Comparison of ENCODE assay signal across 17 cellular contexts in the genomic region with DNA sequence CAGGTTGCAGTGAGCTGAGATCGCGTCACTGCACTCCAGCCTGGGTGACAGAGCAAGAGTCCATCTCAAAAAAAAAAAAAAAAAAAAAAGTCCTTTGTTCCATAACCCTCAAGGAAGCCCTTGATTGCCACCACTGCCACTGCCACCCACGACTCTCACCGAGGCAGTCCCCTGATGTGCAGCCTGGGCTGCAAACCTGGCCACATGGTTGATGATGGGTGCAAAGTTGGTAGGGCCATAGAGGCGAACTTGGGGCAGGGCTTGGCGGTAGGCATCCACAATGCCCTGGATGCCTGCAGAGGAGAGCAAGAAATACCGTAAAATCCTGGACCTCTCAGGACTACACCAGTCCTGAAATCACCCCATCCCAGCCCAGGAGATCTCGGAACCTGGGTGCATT.
"Had no signal": no experiment of that assay in that cellular context is flagged by ENCODE, and none has a peak within 500 bp of the region (broad histone marks: within the 10 kb centered on the region; RNA-seq: fewer than 3 reads in every experiment).

No MANE protein-coding gene starts in this region.

- ATAC-seq: left lung, upper lobe of right lung had no signal

- DNase-seq: activated CD4-positive, alpha-beta T cell treated with anti-CD3 and anti-CD28 coated beads, Interleukin-2, amount 10 ng/mL, durations not matched to agents 24 days and 14 days; activated T-cell treated with anti-CD3 and anti-CD28 coated beads, Interleukin-2, amount 50 U/mL, for 1 hour; endodermal cell; erythroblast; foreskin melanocyte; glutamatergic neuron; kidney; left lung; midbrain; SHP77; stomach; upper lobe of right lung had no signal

- H3K4me3 ChIP-seq: left lung, SK-N-MC, skin epidermis, stomach, upper lobe of right lung had no signal

- H3K9me3 Mint-ChIP-seq: activated CD4-positive, alpha-beta T cell treated with anti-CD3 and anti-CD28 coated beads, Interleukin-2, amount 10 ng/mL, durations not matched to agents 24 days and 14 days; activated naive CD4-positive, alpha-beta T cell treated with anti-CD3 and anti-CD28 coated beads, Interleukin-2, amount 50 U/mL, for 24 hours; endodermal cell; nephron had no signal

- H3K4me3 Mint-ChIP-seq: activated CD4-positive, alpha-beta T cell treated with anti-CD3 and anti-CD28 coated beads, Interleukin-2, amount 10 ng/mL, durations not matched to agents 24 days and 14 days; activated naive CD4-positive, alpha-beta T cell treated with anti-CD3 and anti-CD28 coated beads, Interleukin-2, amount 50 U/mL, for 24 hours; endodermal cell; nephron had no signal

- H3K27ac Mint-ChIP-seq: activated naive CD4-positive, alpha-beta T cell treated with anti-CD3 and anti-CD28 coated beads, Interleukin-2, amount 50 U/mL, for 24 hours; endodermal cell; nephron; progenitor cell of endocrine pancreas had no signal

- H3K27me3 Mint-ChIP-seq: activated CD4-positive, alpha-beta T cell treated with anti-CD3 and anti-CD28 coated beads, Interleukin-2, amount 10 ng/mL, durations not matched to agents 24 days and 14 days; activated naive CD4-positive, alpha-beta T cell treated with anti-CD3 and anti-CD28 coated beads, Interleukin-2, amount 50 U/mL, for 24 hours; progenitor cell of endocrine pancreas had no signal

- H3K27me3 ChIP-seq: left lung, stomach, upper lobe of right lung had no signal

- H3K4me1 Mint-ChIP-seq: activated naive CD4-positive, alpha-beta T cell treated with anti-CD3 and anti-CD28 coated beads, Interleukin-2, amount 50 U/mL, for 24 hours; endodermal cell; nephron had no signal

- H3K27ac ChIP-seq: left lung, SK-N-MC, skin epidermis, stomach, upper lobe of right lung had no signal

- H3K4me1 ChIP-seq: stomach, upper lobe of right lung had no signal
